In the genomic region with DNA sequence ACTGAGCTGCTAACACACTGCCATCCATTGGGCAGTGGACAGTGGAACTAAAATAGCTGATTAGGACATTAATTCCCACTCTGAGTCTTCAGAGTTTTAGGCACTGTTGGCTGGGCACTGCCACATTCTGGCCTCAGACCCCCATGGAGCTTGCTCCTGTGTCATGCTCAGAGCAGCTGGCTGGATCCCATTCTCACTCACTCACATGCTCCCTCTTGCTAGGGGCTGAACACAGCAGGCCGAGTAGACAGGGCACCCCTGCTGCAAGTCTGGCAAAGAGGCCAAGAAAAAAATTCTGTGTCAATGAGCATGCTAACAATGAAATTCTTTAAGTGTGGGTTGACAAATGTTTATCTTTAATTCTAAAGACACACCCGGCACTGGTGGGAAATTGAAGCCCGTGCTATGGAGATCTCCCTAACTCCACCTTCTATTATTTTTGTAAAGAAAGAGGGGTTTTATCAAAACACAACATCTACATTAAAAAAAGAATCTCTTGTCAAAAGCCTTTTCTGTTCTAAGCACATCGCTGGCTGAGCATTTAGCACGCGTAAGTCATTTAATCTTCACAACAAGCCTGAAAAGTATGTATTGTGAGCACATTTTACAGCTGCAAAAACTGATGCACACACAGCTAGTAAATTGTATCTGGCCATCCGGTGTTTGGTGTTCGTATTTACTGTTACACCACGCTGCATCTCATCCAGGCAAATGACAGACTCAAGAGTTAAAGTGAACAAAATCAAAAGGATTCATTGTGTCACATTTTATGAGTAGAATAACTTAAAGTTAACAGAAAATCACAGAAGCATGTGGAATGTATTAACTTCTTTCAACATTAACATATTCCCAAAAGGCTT, we compare ENCODE assay signal across 22 cellular contexts.
DNase-seq lines count a peak whose midpoint lies in the region; ATAC-seq, FAIRE-seq and TF ChIP-seq lines count a peak whose summit lies in the region.
"Had no signal": no experiment of that assay in that cellular context is flagged by ENCODE, and none has a peak within 500 bp of the region (broad histone marks: within the 10 kb centered on the region; RNA-seq: fewer than 3 reads in every experiment).

No MANE protein-coding gene starts in this region.

- FAIRE-seq in endometrium (lab: Jason Lieb, UNC): peak; percentile 45
- FAIRE-seq: D721Med, kidney, small intestine, TTC549 had no signal

- H2AFZ ChIP-seq in ACC112 (ENCODE audit: low read length, unreplicated experiment): peak overlapping the region; percentile 22
- H2AFZ ChIP-seq in neural progenitor cell (replicated peaks): peak overlapping the region; percentile 45

- H3K27me3 ChIP-seq in ACC112 (ENCODE audit: insufficient read depth, low read length): no peaks in the 10 kb centered on the region
- H3K27me3 ChIP-seq in neural progenitor cell: no peaks in the 10 kb centered on the region
- H3K27me3 ChIP-seq: heart left ventricle, upper lobe of left lung had no signal

- no peaks in the 10 kb centered on the region for H3K4me1 ChIP-seq in ACC112 (ENCODE audit: control insufficient read depth, insufficient read depth, low read length, unreplicated experiment)
- H3K4me1 ChIP-seq in neural progenitor cell: peaks cover 4% of the 10 kb centered on the region
- H3K4me1 ChIP-seq: heart left ventricle, upper lobe of left lung had no signal

- H3K4me3 ChIP-seq in ACC112 (ENCODE audit: low read depth, low read length) (no peak overlapping the region), neural progenitor cell (no peak overlapping the region)
- H3K4me3 ChIP-seq: heart left ventricle, upper lobe of left lung had no signal

- no peak overlapping the region for H3K27ac Mint-ChIP-seq in neural progenitor cell
- no peak overlapping the region for H3K27ac Mint-ChIP-seq in activated naive CD8-positive, alpha-beta T cell treated with anti-CD3 and anti-CD28 coated beads for 36 hours
- H3K27ac Mint-ChIP-seq: activated CD4-positive, alpha-beta T cell treated with anti-CD3 and anti-CD28 coated beads, Interleukin-2, amount 10 ng/mL, durations not matched to agents 7 days and 5 days had no signal

- H3K4me3 Mint-ChIP-seq in neural progenitor cell: no peak overlapping the region
- H3K4me3 Mint-ChIP-seq in activated naive CD8-positive, alpha-beta T cell treated with anti-CD3 and anti-CD28 coated beads for 36 hours: no peak overlapping the region
- H3K4me3 Mint-ChIP-seq: activated CD4-positive, alpha-beta T cell treated with anti-CD3 and anti-CD28 coated beads, Interleukin-2, amount 10 ng/mL, durations not matched to agents 7 days and 5 days had no signal

- no peaks in the 10 kb centered on the region for H3K36me3 Mint-ChIP-seq in neural progenitor cell
- H3K36me3 Mint-ChIP-seq in activated naive CD8-positive, alpha-beta T cell treated with anti-CD3 and anti-CD28 coated beads for 36 hours: no peaks in the 10 kb centered on the region

- DNase-seq in NCI-H446 (lab: John Stamatoyannopoulos, UW): peak; percentile 11 to 35
- DNase-seq in neural progenitor cell (ENCODE audit: low spot score): peak; percentile 63
- DNase-seq in activated naive CD8-positive, alpha-beta T cell treated with anti-CD3 and anti-CD28 coated beads for 36 hours: no peak
- DNase-seq in HuH-7 (ENCODE audit: low spot score): no peak
- DNase-seq: activated CD4-positive, alpha-beta T cell treated with anti-CD3 and anti-CD28 coated beads, Interleukin-2, amount 10 ng/mL, durations not matched to agents 7 days and 5 days; activated T-cell treated with anti-CD3 and anti-CD28 coated beads, Interleukin-2, amount 50 U/mL, for 1 hour; KG1; kidney; NCI-H1105; NCI-H2227 treated with DMSO at 0.1 percent for 48 hours; occipital lobe; small intestine; stimulated activated naive CD4-positive, alpha-beta T cell; upper lobe of left lung had no signal

- H3K4me2 ChIP-seq in neural progenitor cell: no peak overlapping the region

- TF ChIP-seq CTCF in neural progenitor cell (IDR thresholded peaks at IDR 0.05): no peak

- no peaks in the 10 kb centered on the region for H4K20me1 ChIP-seq in neural progenitor cell (ENCODE audit: low read depth)

- no peaks in the 10 kb centered on the region for H3F3A ChIP-seq in neural progenitor cell (ENCODE audit: low read depth)

- H3K27ac ChIP-seq in ACC112 (ENCODE audit: low read depth, low read length) (no peak overlapping the region), neural progenitor cell (no peak overlapping the region)
- H3K27ac ChIP-seq: heart left ventricle, HL-60, upper lobe of left lung had no signal

- ATAC-seq in GM21447 (IDR thresholded peaks at IDR 0.05; ENCODE audit: unreplicated experiment) (no peak), HG02623 (IDR thresholded peaks at IDR 0.05; ENCODE audit: unreplicated experiment) (no peak)
- ATAC-seq: heart left ventricle had no signal

- H3K9me3 ChIP-seq in neural progenitor cell (ENCODE audit: low read depth): no peaks in the 10 kb centered on the region
- H3K9me3 ChIP-seq: heart left ventricle, upper lobe of left lung had no signal

- no peaks in the 10 kb centered on the region for H3K27me3 Mint-ChIP-seq in neural progenitor cell (ENCODE audit: insufficient read depth, low read depth)
- H3K27me3 Mint-ChIP-seq in activated naive CD8-positive, alpha-beta T cell treated with anti-CD3 and anti-CD28 coated beads for 36 hours: no peaks in the 10 kb centered on the region
- H3K27me3 Mint-ChIP-seq: activated CD4-positive, alpha-beta T cell treated with anti-CD3 and anti-CD28 coated beads, Interleukin-2, amount 10 ng/mL, durations not matched to agents 7 days and 5 days had no signal

- peaks cover 7% of the 10 kb centered on the region for H3K9me3 Mint-ChIP-seq in neural progenitor cell
- peaks cover 3% of the 10 kb centered on the region for H3K9me3 Mint-ChIP-seq in activated naive CD8-positive, alpha-beta T cell treated with anti-CD3 and anti-CD28 coated beads for 36 hours

- H3K9ac ChIP-seq in neural progenitor cell: no peak overlapping the region

- H3K4me1 Mint-ChIP-seq in neural progenitor cell: peaks cover 18% of the 10 kb centered on the region
- no peaks in the 10 kb centered on the region for H3K4me1 Mint-ChIP-seq in activated naive CD8-positive, alpha-beta T cell treated with anti-CD3 and anti-CD28 coated beads for 36 hours
- H3K4me1 Mint-ChIP-seq: activated CD4-positive, alpha-beta T cell treated with anti-CD3 and anti-CD28 coated beads, Interleukin-2, amount 10 ng/mL, durations not matched to agents 7 days and 5 days had no signal

- no peaks in the 10 kb centered on the region for H3K79me2 ChIP-seq in ACC112 (ENCODE audit: control insufficient read depth, insufficient read depth, low read length, unreplicated experiment)
- H3K79me2 ChIP-seq in neural progenitor cell (ENCODE audit: low read depth): no peaks in the 10 kb centered on the region

- H3K36me3 ChIP-seq in ACC112 (ENCODE audit: insufficient read depth, low read length) (no peaks in the 10 kb centered on the region), neural progenitor cell (no peaks in the 10 kb centered on the region)
- H3K36me3 ChIP-seq: heart left ventricle, upper lobe of left lung had no signal

Comparison
In these comparisons a context has a peak if more than half of its experiments do, and no peak if none do; other contexts are left out.
1. DNase-seq: peak in NCI-H446 (2 of 2) and neural progenitor cell (single experiment); none in activated naive CD8-positive, alpha-beta T cell treated with anti-CD3 and anti-CD28 coated beads for 36 hours (single experiment) and HuH-7 (single experiment).